8 cellular contexts compared by ENCODE assay signal in the genomic region with DNA sequence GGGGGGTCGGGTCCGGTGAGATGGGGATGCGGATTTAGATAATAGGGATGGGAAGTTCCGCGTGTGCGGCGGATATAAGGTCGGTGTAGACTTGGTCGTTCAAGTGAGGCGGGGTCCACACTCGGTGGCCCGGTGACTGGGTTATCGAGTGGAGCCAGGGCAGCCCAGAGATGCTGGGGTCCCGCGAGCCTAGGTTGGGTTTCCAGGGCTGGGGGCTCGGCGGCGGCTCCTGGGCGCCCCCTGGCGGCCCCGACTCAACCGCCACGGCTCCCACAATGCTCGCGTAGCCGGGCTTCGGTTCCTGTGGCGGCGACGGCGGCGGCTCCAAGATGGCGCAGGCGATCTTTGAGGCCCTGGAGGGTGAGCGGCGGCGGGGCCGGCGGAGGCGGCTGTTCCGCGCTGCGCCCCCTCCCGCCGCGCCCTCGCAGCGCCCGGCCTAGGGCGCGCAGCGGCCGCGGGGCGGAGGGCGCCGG. TPM values are rescaled to one million over a fixed set of nuclear protein-coding genes. Genes with fewer than 3 reads are reported as not detected.
DNase-seq lines count a peak whose midpoint lies in the region; ATAC-seq and TF ChIP-seq lines count a peak whose summit lies in the region.

A gene (plus strand): TSS at position 304 of the 473 bp plus-strand sequence. CDS start 26 bp downstream, at position 330.

- peak; percentile 72 to 91 (median 88) for ATAC-seq in heart left ventricle
- ATAC-seq in psoas muscle: peak; percentile 79 to 88 (median 83)
- no peak for ATAC-seq in upper lobe of right lung

- DNase-seq in GM03348 (ENCODE audit: low spot score): peak; percentile 94
- peak; percentile 82 for DNase-seq in HCEC 1CT
- peak; percentile 86 for DNase-seq in M059J (ENCODE audit: low read depth)
- peak; percentile 90 for DNase-seq in SK-MEL-5 (ENCODE audit: low read depth, low spot score)
- DNase-seq in activated naive CD4-positive, alpha-beta T cell treated with Interleukin-2 at 50 U/mL for 16 hours: peak; percentile 90
- DNase-seq in heart left ventricle: peak; percentile 88 to 94 (median 92)
- peak; percentile 89 to 95 for DNase-seq in psoas muscle
- DNase-seq in upper lobe of right lung: peak; percentile 96

- H3K36me3 ChIP-seq in heart left ventricle: no peaks in the 10 kb centered on the region
- no peaks in the 10 kb centered on the region for H3K36me3 ChIP-seq in psoas muscle (ENCODE audit: insufficient read depth in 1 of 2, low read depth in 1 of 2)
- no peaks in the 10 kb centered on the region for H3K36me3 ChIP-seq in upper lobe of right lung

- WGBS in heart left ventricle, 4 donors: 2 to 11% (median 3%) methylated on average over 17 to 57 of the region's 57 CpGs
- WGBS in psoas muscle, 3 donors: 2 to 4% (median 4%) methylated on average over 44 to 57 of the region's 57 CpGs

- in situ Hi-C loops in SK-MEL-5 (cut with HindIII; ENCODE audit: low pct_unique_long_range_greater_than_20kb, low sequenced_read_pairs): no loop called here

- H3K9me3 ChIP-seq in heart left ventricle: peaks cover 0 to 13% (median 9%) of the 10 kb centered on the region in 12 donors
- H3K9me3 ChIP-seq in psoas muscle: peaks cover 8% of the 10 kb centered on the region
- peaks cover 7% of the 10 kb centered on the region for H3K9me3 ChIP-seq in upper lobe of right lung

- no peaks in the 10 kb centered on the region for H3K27me3 ChIP-seq in heart left ventricle
- H3K27me3 ChIP-seq in psoas muscle (ENCODE audit: insufficient read depth in 3 of 3, low read length in 2 of 3): no peaks in the 10 kb centered on the region
- no peaks in the 10 kb centered on the region for H3K27me3 ChIP-seq in upper lobe of right lung

- TF ChIP-seq POLR2A in heart left ventricle (IDR thresholded peaks at IDR 0.05): no peak

- H3K4me1 ChIP-seq in heart left ventricle: peaks cover 0 to 29% (median 20%) of the 10 kb centered on the region in 12 donors
- peaks cover 3% of the 10 kb centered on the region for H3K4me1 ChIP-seq in psoas muscle
- H3K4me1 ChIP-seq in upper lobe of right lung: peaks cover 19% of the 10 kb centered on the region

- H3K4me3 ChIP-seq in heart left ventricle (peak within 1 kb of the TSS; percentile 47 to 71 (median 64)), psoas muscle (peak within 1 kb of the TSS; percentile 72), upper lobe of right lung (peak within 1 kb of the TSS; percentile 69)

- peak within 1 kb of the TSS; percentile 86 to 99 (median 92) for H3K27ac ChIP-seq in heart left ventricle
- peak within 1 kb of the TSS; percentile 81 for H3K27ac ChIP-seq in psoas muscle
- peak within 1 kb of the TSS; percentile 93 for H3K27ac ChIP-seq in upper lobe of right lung

- intact Hi-C loops in heart left ventricle (cut with DNase I) (loop anchor here in 6 of 10 donors (2.0 to 5.0 kb wide), 6 partner anchors 59 to 274 kb away; a partner anchor contains a TSS), psoas muscle (cut with DNase I) (no loop called here), upper lobe of right lung (cut with DNase I) (no loop called here)

- TF ChIP-seq CTCF in heart left ventricle (IDR thresholded peaks at IDR 0.05) (peak; percentile 82 to 97 (median 90)), psoas muscle (IDR thresholded peaks at IDR 0.05) (peak; percentile 85), upper lobe of right lung (IDR thresholded peaks at IDR 0.05) (peak; percentile 89)

RNA-seq across cellular contexts. Expression of the gene that starts here (rescaled TPM):
- total RNA-seq in M059J (2014; rRNA removed; shearing (Covaris generic)): 1.7 and 2.6 TPM in 2 replicates
- total RNA-seq in SK-MEL-5 (2014; rRNA removed; shearing (Covaris generic)): 1.6 and 1.7 TPM in 2 replicates
- polyA plus RNA-seq in SK-MEL-5 (2015; cell fraction: cytosol; rRNA removed): 3.8 and 4.4 TPM in 2 replicates
- 6.3 and 7.4 TPM in 2 replicates for polyA plus RNA-seq in SK-MEL-5 (2015; cell fraction: nucleus; rRNA removed)
- 1 to 10 TPM; 1.2 to 3.3 (median 1.5) TPM for total RNA-seq in heart left ventricle
- 1 to 10 TPM; 1.9 to 2.0 TPM for polyA plus RNA-seq in heart left ventricle
- total RNA-seq in psoas muscle: 1 to 10 TPM; 1.3 to 2.4 (median 1.5) TPM
- polyA plus RNA-seq in psoas muscle: 1 to 10 TPM; 1.5 to 3.0 (median 2.5) TPM
- 4.8 TPM for total RNA-seq in upper lobe of right lung

Comparison
In these comparisons a context has a peak if more than half of its experiments do, and no peak if none do; other contexts are left out.
1. intact Hi-C loops: an anchor here in heart left ventricle (2.0 to 5.0 kb wide); none called in psoas muscle and upper lobe of right lung.